ENCODE assay signal across 8 cellular contexts in genomic region chr5:141417494-141418172, GRCh38. TPM values are rescaled to one million over a fixed set of nuclear protein-coding genes. Genes with fewer than 3 reads are reported as not detected.
DNase-seq lines count a peak whose midpoint lies in the region; TF ChIP-seq lines count a peak whose summit lies in the region.
"Not testable (repeated sequence)": the region's sequence is repeated elsewhere in the genome, so short reads cannot be mapped to it uniquely, and the experiment has no call there.

Gene PCDHGB7 (plus strand): TSS chr5:141417677. CDS start chr5:141417860, 183 bp downstream.

- peaks cover 14% of the 10 kb centered on the region; the same call in 1 of the 2 replicates for H3K4me1 ChIP-seq in GM23248 (ENCODE audit: insufficient read depth)
- not testable (repeated sequence) for H3K4me1 ChIP-seq in ascending aorta; cardiac muscle cell (ENCODE audit: low read depth); testis

- H3K4me1 Mint-ChIP-seq in neural crest cell, result peaks cover 17% of the 10 kb centered on the region

- not testable (repeated sequence) for H3K27me3 ChIP-seq in GM23248 (replicated peaks; ENCODE audit: insufficient read depth); ascending aorta; cardiac muscle cell; testis

- H3K27ac Mint-ChIP-seq in neural crest cell (ENCODE audit: unreplicated experiment), result not testable (repeated sequence)

- peak in 2 of 3 experiments; percentile 34 to 50 for TF ChIP-seq CTCF in ascending aorta (IDR thresholded peaks at IDR 0.05)
- peak; percentile 77 for TF ChIP-seq CTCF in cardiac muscle cell (IDR thresholded peaks at IDR 0.05; ENCODE audit: low read depth, low read length)
- peak; percentile 64 for TF ChIP-seq CTCF in neural crest cell (conservative IDR thresholded peaks at IDR 0.05)
- peak; percentile 55 to 82 (median 69) for TF ChIP-seq CTCF in testis (IDR thresholded peaks at IDR 0.05)

- not testable (repeated sequence) for TF ChIP-seq EP300 in Ishikawa (IDR thresholded peaks at IDR 0.05; ENCODE audit: borderline replicate concordance)

- H3K27ac ChIP-seq in GM23248, result peak within 1 kb of the TSS; percentile 64
- not testable (repeated sequence) for H3K27ac ChIP-seq in ascending aorta
- peak within 1 kb of the TSS; percentile 69 for H3K27ac ChIP-seq in cardiac muscle cell
- H3K27ac ChIP-seq in testis, result peak within 1 kb of the TSS in 1 of 2 donors; percentile 47

- H3K9me3 Mint-ChIP-seq in neural crest cell, result peaks cover 36% of the 10 kb centered on the region

- peaks cover 27% of the 10 kb centered on the region for H3K79me2 ChIP-seq in GM23248 (ENCODE audit: insufficient read depth)

- H3K9me2 ChIP-seq in GM23248 (ENCODE audit: insufficient read depth), result not testable (repeated sequence)

- not testable (repeated sequence) for H4K20me1 ChIP-seq in GM23248 (ENCODE audit: insufficient read depth)

- peak; percentile 67 for TF ChIP-seq RAD21 in Ishikawa (IDR thresholded peaks at IDR 0.05; ENCODE audit: low read depth)

- not testable (repeated sequence) for TF ChIP-seq POLR2A in testis (IDR thresholded peaks at IDR 0.05)

- peak within 1 kb of the TSS; percentile 75 for H3K4me3 ChIP-seq in GM23248
- peak within 1 kb of the TSS; percentile 40 to 54 for H3K4me3 ChIP-seq in ascending aorta
- peak within 1 kb of the TSS; percentile 35 for H3K4me3 ChIP-seq in cardiac muscle cell
- H3K4me3 ChIP-seq in testis, result peak within 1 kb of the TSS; percentile 39 to 59

- peak within 1 kb of the TSS; percentile 72 for H2AFZ ChIP-seq in GM23248

- peak within 1 kb of the TSS; percentile 44 for H3K4me3 Mint-ChIP-seq in neural crest cell

- intact Hi-C loops in ascending aorta (cut with DNase I), result loop anchor here (5.0 kb wide), 1 partner anchor 145 kb away; no protein-coding TSS in a partner anchor
- intact Hi-C loops in testis (cut with DNase I; ENCODE audit: low total_unique reads), result not testable (repeated sequence)

- in situ Hi-C loops in GM23248 (cut with MboI), result loop anchor here (5.0 kb wide), 1 partner anchor 145 kb away; no protein-coding TSS in a partner anchor

- H3K4me2 ChIP-seq in GM23248 (ENCODE audit: unreplicated experiment), result peak within 1 kb of the TSS; percentile 68

- H3K9ac ChIP-seq in GM23248, result peak within 1 kb of the TSS; percentile 78

- peaks cover 82% of the 10 kb centered on the region for H3K36me3 Mint-ChIP-seq in neural crest cell (ENCODE audit: low read depth)

- not testable (repeated sequence) for H3K9me3 ChIP-seq in GM23248 (ENCODE audit: low read depth); testis
- H3K9me3 ChIP-seq in ascending aorta (peaks cover 98 to 100% of the 10 kb centered on the region in 2 donors), cardiac muscle cell (ENCODE audit: low read depth) (peaks cover 22% of the 10 kb centered on the region)

- not testable (repeated sequence) for H3K36me3 ChIP-seq in GM23248 (ENCODE audit: low read depth); ascending aorta; cardiac muscle cell; testis (ENCODE audit: low read depth, missing control alignments)

- DNase-seq in GM04504 (ENCODE audit: low read depth), result peak; percentile 57
- peak; percentile 96 for DNase-seq in GM23248
- DNase-seq in SKM-1 treated with dmso at 0.1 percent for 144 hours (lab: John Stamatoyannopoulos, UW; ENCODE audit: unreplicated experiment), result peak; percentile 37
- peak in 1 of 2 donors; percentile 84 for DNase-seq in ascending aorta (ENCODE audit: low spot score in 2 of 2)
- peak; percentile 78 to 88 for DNase-seq in cardiac muscle cell (ENCODE audit: low read depth in 1 of 2, low spot score in 1 of 2)
- not testable (repeated sequence) for DNase-seq in neural crest cell (ENCODE audit: low read depth, low spot score)
- DNase-seq in testis, result peak; percentile 89

- H3F3A ChIP-seq in GM23248 (ENCODE audit: insufficient read depth), result peaks cover 27% of the 10 kb centered on the region

- H3K27me3 Mint-ChIP-seq in neural crest cell (ENCODE audit: low read depth), result peaks cover 13% of the 10 kb centered on the region

- 11 to 13% methylated on average over 37 to 47 of the region's 47 CpGs for WGBS in GM23248 (ENCODE audit: low coverage in 1 of 2, low lambda C conversion rate in 2 of 2, missing lambda C conversion rate in 2 of 2), 2 experiments
- 9 to 11% methylated on average over 22 to 47 of the region's 47 CpGs for WGBS in testis, 2 donors

RNA-seq across cellular contexts. Expression of gene PCDHGB7, which starts in this region (rescaled TPM):
- total RNA-seq in GM23248 (2014; rRNA removed; shearing (Covaris generic)), result 14.2 and 14.8 TPM in 2 replicates
- 12.7 and 13.2 TPM in 2 replicates for polyA plus RNA-seq in GM23248 (2016; fragmentation: Nextera tagmentation; extraction: Ambion mirVana)
- total RNA-seq in ascending aorta, result 10.2 TPM
- 11.3 and 19.9 TPM in 2 replicates for total RNA-seq in cardiac muscle cell
- 8.4 and 12.3 TPM in 2 replicates for polyA plus RNA-seq in cardiac muscle cell
- 6.5 and 7.0 TPM in 2 replicates for total RNA-seq in neural crest cell
- 10 to 100 TPM; 15.3 to 18.1 TPM for total RNA-seq in testis
- polyA plus RNA-seq in testis (ENCODE audit: insufficient read depth, low read depth, low replicate concordance), result 6.6 TPM
